1 cellular context compared by ENCODE assay signal in the genomic region with DNA sequence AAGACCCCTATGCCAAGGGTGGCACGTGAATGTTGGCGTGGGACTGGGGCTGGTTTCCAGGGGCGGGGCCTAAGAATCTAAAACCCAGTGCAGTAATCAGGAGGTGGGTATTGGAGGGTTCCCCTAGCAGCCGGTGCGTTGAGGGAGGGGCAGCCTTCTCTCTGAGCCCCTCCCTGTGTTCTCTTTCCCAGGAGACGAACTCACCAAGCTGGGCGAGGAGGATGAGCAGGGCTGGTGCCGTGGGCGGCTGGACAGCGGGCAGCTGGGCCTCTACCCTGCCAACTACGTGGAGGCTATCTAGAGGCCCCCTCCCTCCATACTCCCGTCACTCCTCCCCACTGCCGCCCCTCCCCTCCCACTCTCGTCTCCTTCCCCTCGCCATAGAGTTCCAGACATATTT.
TF ChIP-seq lines count a peak whose summit lies in the region.

No MANE protein-coding gene starts in this region.

TF ChIP-seq in H1, 55 proteins besides CTCF, POLR2A, EP300 and RAD21:
- TF ChIP-seq SUZ12 (IDR thresholded peaks at IDR 0.05; ENCODE audit: low read length) (no peak), SRF (IDR thresholded peaks at IDR 0.05; ENCODE audit: low read depth, low read length) (no peak), CHD7 (IDR thresholded peaks at IDR 0.05; ENCODE audit: insufficient replicate concordance, low read length) (no peak), SAP30 (IDR thresholded peaks at IDR 0.05; ENCODE audit: insufficient read depth, insufficient replicate concordance, low read length) (no peak), CEBPB (IDR thresholded peaks at IDR 0.05; ENCODE audit: low read depth, low read length) (no peak), TEAD4 (IDR thresholded peaks at IDR 0.05; ENCODE audit: low read depth, low read length) (no peak), KDM4A (IDR thresholded peaks at IDR 0.05; ENCODE audit: low read depth, low read length, severe bottlenecking) (no peak), CHD2 (IDR thresholded peaks at IDR 0.05; ENCODE audit: low read length) (no peak), BCL11A (IDR thresholded peaks at IDR 0.05; ENCODE audit: low read depth in 2 of 2, low read length in 2 of 2) (no peak), RBBP5 (IDR thresholded peaks at IDR 0.05; ENCODE audit: borderline replicate concordance, low read depth, low read length) (no peak)
